Comparison of ENCODE assay signal across 9 cellular contexts in genomic region chr7:77290425-77290824, GRCh38.
"Had no signal": no experiment of that assay in that cellular context is flagged by ENCODE, and none has a peak within 500 bp of the region (broad histone marks: within the 10 kb centered on the region; RNA-seq: fewer than 3 reads in every experiment).

No MANE protein-coding gene starts in this region.

- H3K27ac ChIP-seq: GM23248 had no signal

- DNase-seq: GM23248, GOT3, H7, HFFc6, IMR-90, KG1 had no signal

- H3K4me1 ChIP-seq: HAP-1 had no signal

- H3K4me3 ChIP-seq: GM23248, HAP-1, K562 had no signal

- H3K9me3 ChIP-seq: HAP-1 had no signal

- ATAC-seq: HCT116, K562 had no signal

- H3K9ac ChIP-seq: GM23248 had no signal

- H2AFZ ChIP-seq: GM23248 had no signal

- H3K36me3 ChIP-seq: HAP-1 had no signal
